Comparison of ENCODE assay signal across 9 cellular contexts in genomic region chr1:27504588-27505419, GRCh38. TPM values are rescaled to one million over a fixed set of nuclear protein-coding genes. Genes with fewer than 3 reads are reported as not detected.
DNase-seq lines count a peak whose midpoint lies in the region; ATAC-seq, FAIRE-seq and TF ChIP-seq lines count a peak whose summit lies in the region.
"Had no signal": no experiment of that assay in that cellular context is flagged by ENCODE, and none has a peak within 500 bp of the region (broad histone marks: within the 10 kb centered on the region; RNA-seq: fewer than 3 reads in every experiment).

No MANE protein-coding gene starts in this region.

- 0% methylated on average over 6 of the region's 13 CpGs for WGBS in HepG2 (ENCODE audit: low lambda C conversion rate)
- 22 to 34% (median 24%) methylated on average over 7 to 13 of the region's 13 CpGs for whole genome bisulfite sequencing in stomach, 5 donors

- DNase-seq in M059J (ENCODE audit: low read depth), result peak; percentile 84
- DNase-seq in ecto neural progenitor cell (ENCODE audit: low spot score), result peak; percentile 80
- DNase-seq in HepG2 (ENCODE audit: low spot score), result peak; percentile 92
- peak; percentile 49 for DNase-seq in stomach
- no peak for DNase-seq in activated effector memory CD4-positive, alpha-beta T cell treated with anti-CD3 and anti-CD28 coated beads, Interleukin-2, amount 50 U/mL, for 16 hours
- no peak for DNase-seq in NCI-H187 treated with DMSO at 0.1 percent for 48 hours (lab: John Stamatoyannopoulos, UW)

- FAIRE-seq in HepG2 (lab: Jason Lieb, UNC), result peak; percentile 85
- FAIRE-seq: GM12878 had no signal

- in situ Hi-C loops in HepG2 (cut with HindIII; ENCODE audit: extremely low pct_ligation_motif_present, low pct_unique_long_range_greater_than_20kb), result no loop called here

- TF ChIP-seq POLR2A in HepG2 (IDR thresholded peaks at IDR 0.05; ENCODE audit: insufficient read depth in 1 of 2, low read depth in 2 of 2, low read length in 2 of 2) (peak in 1 of 2 experiments; percentile 38; a peak in 1 of 4 replicates), stomach (IDR thresholded peaks at IDR 0.05) (no peak)

- H3K9me3 ChIP-seq in HepG2 (ENCODE audit: low read length), result no peaks in the 10 kb centered on the region
- H3K9me3 ChIP-seq in stomach, result no peaks in the 10 kb centered on the region

- H3K36me3 ChIP-seq in HepG2 (replicated peaks in 1 of 2; ENCODE audit: control insufficient read depth in 1 of 2, insufficient read depth in 2 of 2, low read length in 2 of 2) (no peaks in the 10 kb centered on the region), stomach (no peaks in the 10 kb centered on the region)

- CTCF ChIA-PET in HepG2 (lab: Yijun Ruan, JAX; ENCODE audit: low intra/inter-chr PET ratio, low total read pairs), result no interaction called here

- H3K27ac ChIP-seq in HepG2 (ENCODE audit: extremely low read length, insufficient read depth, low read length) (peak overlapping the region; percentile 99), stomach (peak overlapping the region; percentile 77 to 91 (median 87))

- no TSS peak for BruUV-seq in HepG2 (replicated peaks; lab: Mats Ljungman, UMichigan)

- peak overlapping the region; percentile 94 for H3K9ac ChIP-seq in HepG2 (ENCODE audit: insufficient read depth, low read depth, low read length)

- POLR2A ChIA-PET in HepG2 (lab: Yijun Ruan, JAX), result interaction anchor here (1.0 to 2.9 kb wide), 9 partner anchors 9 to 167 kb away, joined by 3 to 25 read pairs (median 4); partner anchors contain the start of genes IFI6 and WASF2

- peak overlapping the region; percentile 62 to 77 (median 71) for H3K4me3 ChIP-seq in HepG2 (replicated peaks in 1 of 3; ENCODE audit: insufficient read depth in 1 of 3, low read depth in 2 of 3, low read length in 3 of 3)
- no peak overlapping the region for H3K4me3 ChIP-seq in stomach
- H3K4me3 ChIP-seq: GM12878 had no signal

- intact Hi-C loops in HepG2 (cut with micrococcal nuclease; ENCODE audit: unreplicated experiment), result loop anchor here (5.0 kb wide), 1 partner anchor 102 kb away; no protein-coding TSS in a partner anchor
- intact Hi-C loops in stomach (cut with DNase I; ENCODE audit: low total_unique reads), result no loop called here

- H3K79me2 ChIP-seq in HepG2 (ENCODE audit: insufficient read depth, low read length), result no peaks in the 10 kb centered on the region

- peaks cover 54% of the 10 kb centered on the region for H3K4me1 ChIP-seq in HepG2 (ENCODE audit: insufficient read depth, low read length)
- H3K4me1 ChIP-seq in stomach, result peaks cover 18 to 30% (median 25%) of the 10 kb centered on the region in 4 donors

- TF ChIP-seq RAD21 in HepG2 (CRISPR knock-in tag; IDR thresholded peaks at IDR 0.05), result 0 out of 2 replicates have a peak, but pooled peaks have one; percentile 15

- TF ChIP-seq CTCF in HepG2 (CRISPR knock-in tag; IDR thresholded peaks at IDR 0.05), result peak; percentile 29; the same call in 1 of the 2 replicates
- no peak for TF ChIP-seq CTCF in stomach (IDR thresholded peaks at IDR 0.05)

- peak; percentile 87 for ATAC-seq in HepG2
- no peak for ATAC-seq in GM21825 (IDR thresholded peaks at IDR 0.05; ENCODE audit: unreplicated experiment)
- no peak for ATAC-seq in HG03469 (IDR thresholded peaks at IDR 0.05; ENCODE audit: unreplicated experiment)
- ATAC-seq: GM12878 had no signal

- no peaks in the 10 kb centered on the region for H3K27me3 ChIP-seq in HepG2 (ENCODE audit: control insufficient read depth in 1 of 2, insufficient read depth in 2 of 2, low read length in 2 of 2)
- no peaks in the 10 kb centered on the region for H3K27me3 ChIP-seq in stomach

- peak overlapping the region; percentile 100 for H3K4me2 ChIP-seq in HepG2 (ENCODE audit: low read depth, low read length)

- no peak overlapping the region for H2AFZ ChIP-seq in HepG2 (ENCODE audit: low read length)

- TF ChIP-seq EP300 in HepG2 (IDR thresholded peaks at IDR 0.05; ENCODE audit: low read depth in 2 of 2, low read length in 2 of 2) (peak; percentile 47 to 71; a peak in 3 of 4 replicates), HepG2 (CRISPR knock-in tag; IDR thresholded peaks at IDR 0.05; ENCODE audit: borderline replicate concordance) (peak; percentile 74; the same call in 1 of the 2 replicates), stomach (IDR thresholded peaks at IDR 0.05) (no peak)

- H4K20me1 ChIP-seq in HepG2 (ENCODE audit: insufficient read depth, low read length), result no peaks in the 10 kb centered on the region

TF ChIP-seq in HepG2, 621 proteins besides CTCF, POLR2A, EP300 and RAD21 (continues in another document):
- peak; percentile 82 for TF ChIP-seq HDAC1 (CRISPR knock-in tag; IDR thresholded peaks at IDR 0.05)
- TF ChIP-seq DMTF1 (CRISPR knock-in tag; IDR thresholded peaks at IDR 0.05), result no peak
- peak; percentile 67 for TF ChIP-seq ELF3 (CRISPR knock-in tag; IDR thresholded peaks at IDR 0.05)
- TF ChIP-seq NFE2L2 (IDR thresholded peaks at IDR 0.05; ENCODE audit: low read length), result no peak
- no peak for TF ChIP-seq ZNF207 (IDR thresholded peaks at IDR 0.05; ENCODE audit: borderline replicate concordance)
- no peak for TF ChIP-seq MEIS1 (CRISPR knock-in tag; IDR thresholded peaks at IDR 0.05; ENCODE audit: borderline replicate concordance)
- peak; percentile 81 for TF ChIP-seq ZBTB38 (CRISPR knock-in tag; IDR thresholded peaks at IDR 0.05)
- peak; percentile 69 for TF ChIP-seq ZNF121 (CRISPR knock-in tag; IDR thresholded peaks at IDR 0.05)
- no peak for TF ChIP-seq ATAD3A (CRISPR knock-in tag; IDR thresholded peaks at IDR 0.05)
- no peak for TF ChIP-seq SNRNP70 (IDR thresholded peaks at IDR 0.05; ENCODE audit: low read depth, low read length)
- 0 out of 2 replicates have a peak, but pooled peaks have one; percentile 7 for TF ChIP-seq ZNF205 (CRISPR knock-in tag; IDR thresholded peaks at IDR 0.05)
- TF ChIP-seq ARNTL (CRISPR knock-in tag; IDR thresholded peaks at IDR 0.05), result no peak; the same call in 1 of the 2 replicates
- no peak for TF ChIP-seq LRRFIP1 (CRISPR knock-in tag; conservative IDR thresholded peaks at IDR 0.05)

RNA-seq across cellular contexts. Expression of gene WASF2, which starts 14.8 kb away (rescaled TPM):
- total RNA-seq in M059J (2014; rRNA removed; shearing (Covaris generic)), result 14.0 and 26.2 TPM in 2 replicates
- total RNA-seq in HepG2 (2016; rRNA removed; fragmentation: Illumina TruSeq; extraction: Trizol), result 10.4 and 16.9 TPM in 2 replicates
- total RNA-seq in HepG2 (2016; cell fraction: cytosol; rRNA removed; fragmentation: Illumina TruSeq; extraction: Trizol; ENCODE audit: low read depth), result 3.7 and 4.4 TPM in 2 replicates
- 10.6 and 15.8 TPM in 2 replicates for total RNA-seq in HepG2 (2016; cell fraction: insoluble cytoplasmic fraction; rRNA removed; fragmentation: Illumina TruSeq; extraction: Trizol)
- 17.2 and 17.7 TPM in 2 replicates for total RNA-seq in HepG2 (2016; cell fraction: membrane; rRNA removed; fragmentation: Illumina TruSeq; extraction: Trizol)
- 13.0 and 13.9 TPM in 2 replicates for total RNA-seq in HepG2 (2016; cell fraction: nucleus; rRNA removed; fragmentation: Illumina TruSeq; extraction: Trizol)
- 26.4 and 27.7 TPM in 2 replicates for polyA plus RNA-seq in HepG2 (2011; rRNA removed)
- polyA plus RNA-seq in HepG2 (2011; cell fraction: cytosol; rRNA removed), result 16.3 and 16.7 TPM in 2 replicates
- polyA plus RNA-seq in HepG2 (2011; cell fraction: nucleus; rRNA removed), result 25.0 and 25.9 TPM in 2 replicates
- 29.4 and 35.1 TPM in 2 replicates for polyA plus RNA-seq in HepG2 (2012)
- 2.7 and 3.1 TPM in 2 replicates for polyA plus RNA-seq in HepG2 (2016; cell fraction: cytosol; fragmentation: Illumina TruSeq; extraction: Trizol; ENCODE audit: low read depth)
- polyA plus RNA-seq in HepG2 (2016; cell fraction: insoluble cytoplasmic fraction; fragmentation: Illumina TruSeq; extraction: Trizol; ENCODE audit: low read depth), result 21.4 and 26.0 TPM in 2 replicates
- polyA plus RNA-seq in HepG2 (2016; cell fraction: membrane; fragmentation: Illumina TruSeq; extraction: Trizol; ENCODE audit: low read depth), result 12.8 and 13.7 TPM in 2 replicates
- polyA plus RNA-seq in HepG2 (2016; cell fraction: nucleus; fragmentation: Illumina TruSeq; extraction: Trizol; ENCODE audit: insufficient read depth, low read depth), result 23.0 and 25.5 TPM in 2 replicates
- 45.6 and 56.9 TPM in 2 replicates for polyA minus RNA-seq in HepG2 (2011; rRNA and poly(A)+ RNA removed; ENCODE audit: low replicate concordance)
- 22.2 and 26.7 TPM in 2 replicates for polyA minus RNA-seq in HepG2 (2011; cell fraction: cytosol; rRNA and poly(A)+ RNA removed)
- 22.0 and 23.7 TPM in 2 replicates for polyA minus RNA-seq in HepG2 (2011; cell fraction: nucleus; rRNA and poly(A)+ RNA removed)
- 10 to 100 TPM; 47.0 to 82.1 (median 65.3) TPM for total RNA-seq in stomach
- 10 to 100 TPM; 24.7 to 31.9 (median 25.7) TPM for polyA plus RNA-seq in stomach

Comparison
In these comparisons a context has a peak if more than half of its experiments do, and no peak if none do; other contexts are left out.
1. DNase-seq: peak in M059J (single experiment), ecto neural progenitor cell (single experiment), HepG2 (single experiment) and stomach (single experiment); none in activated effector memory CD4-positive, alpha-beta T cell treated with anti-CD3 and anti-CD28 coated beads, Interleukin-2, amount 50 U/mL, for 16 hours (single experiment) and NCI-H187 treated with DMSO at 0.1 percent for 48 hours (single experiment).
2. H3K4me3 ChIP-seq: peak in HepG2 (3 of 3); none in stomach (0 of 4).